Comparison of ENCODE assay signal across 17 cellular contexts in the genomic region with DNA sequence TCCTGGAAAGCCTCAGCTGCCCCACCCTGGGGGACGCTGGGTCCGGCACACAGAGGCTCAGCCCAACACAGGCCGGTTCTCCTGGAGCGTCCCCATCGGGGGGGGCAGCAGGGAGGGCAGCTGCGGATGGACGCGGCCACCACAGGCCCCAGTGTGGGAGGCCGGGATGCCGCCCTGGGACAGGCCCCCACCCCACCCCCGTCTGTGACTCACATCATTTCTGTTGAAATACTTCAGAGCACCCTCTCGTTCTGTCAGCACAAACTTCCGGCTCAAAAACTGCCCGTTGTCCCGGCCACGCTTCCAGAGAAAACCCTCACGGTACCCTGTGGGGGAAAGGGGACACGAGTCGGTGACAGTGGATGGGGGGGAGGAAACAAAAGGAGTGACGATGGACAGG. TPM values are rescaled to one million over a fixed set of nuclear protein-coding genes. Genes with fewer than 3 reads are reported as not detected.
DNase-seq lines count a peak whose midpoint lies in the region; ATAC-seq and TF ChIP-seq lines count a peak whose summit lies in the region.
"Had no signal": no experiment of that assay in that cellular context is flagged by ENCODE, and none has a peak within 500 bp of the region (broad histone marks: within the 10 kb centered on the region; RNA-seq: fewer than 3 reads in every experiment).

No MANE protein-coding gene starts in this region.

- H2AFZ ChIP-seq in PC-3 (ENCODE audit: low read length): no peak overlapping the region
- no peak overlapping the region for H2AFZ ChIP-seq in MM.1S (ENCODE audit: low read length)

- no peak for TF ChIP-seq CTCF in PC-3 (conservative IDR thresholded peaks at IDR 0.05; ENCODE audit: low read depth, low read length)
- no peak for TF ChIP-seq CTCF in MM.1S (IDR thresholded peaks at IDR 0.05; ENCODE audit: low read length)

- H3K36me3 ChIP-seq in PC-3 (ENCODE audit: low read depth, low read length) (no peaks in the 10 kb centered on the region), MM.1S (replicated peaks; ENCODE audit: insufficient read depth, low read length) (no peaks in the 10 kb centered on the region)

- H3F3A ChIP-seq in PC-3 (ENCODE audit: low read length, unreplicated experiment) (no peaks in the 10 kb centered on the region), MM.1S (ENCODE audit: insufficient read depth, low read length) (peaks cover 4% of the 10 kb centered on the region; the same call in 1 of the 2 replicates)

- H3K27me3 ChIP-seq in PC-3 (ENCODE audit: low read length) (peaks cover 4% of the 10 kb centered on the region; the same call in 1 of the 2 replicates), MM.1S (replicated peaks; ENCODE audit: insufficient read depth, low read length) (peaks cover 4% of the 10 kb centered on the region; the same call in 1 of the 2 replicates)

- H3K4me1 ChIP-seq in PC-3 (ENCODE audit: insufficient read depth, low read length) (peaks cover 7% of the 10 kb centered on the region; the same call in 1 of the 2 replicates), MM.1S (ENCODE audit: low read length) (no peaks in the 10 kb centered on the region)

- H3K79me2 ChIP-seq in PC-3 (ENCODE audit: low read length) (no peaks in the 10 kb centered on the region), MM.1S (ENCODE audit: low read length) (no peaks in the 10 kb centered on the region)

- peak; percentile 75 for DNase-seq in EL
- peak; percentile 53 for DNase-seq in PC-3
- DNase-seq in fibroblast of gingiva (ENCODE audit: low read depth): peak; percentile 23
- DNase-seq in substantia nigra (lab: John Stamatoyannopoulos, UW): no peak
- DNase-seq in MM.1S: no peak
- no peak for DNase-seq in SIG-M5 treated with dmso at 0.1 percent for 504 hours (lab: John Stamatoyannopoulos, UW; ENCODE audit: unreplicated experiment)
- DNase-seq in NCI-H82 treated with DMSO at 0.1 percent for 48 hours (lab: John Stamatoyannopoulos, UW; ENCODE audit: unreplicated experiment): no peak
- DNase-seq in activated effector memory CD4-positive, alpha-beta T cell treated with anti-CD3 and anti-CD28 coated beads, Interleukin-2, amount 50 U/mL, for 16 hours: no peak
- DNase-seq: effector memory CD4-positive, alpha-beta T cell; immature natural killer cell; KG1; NCI-H146; NCI-H510A treated with DMSO at 0.1 percent for 48 hours; occipital lobe had no signal

- peak; percentile 17 for ATAC-seq in PC-3
- ATAC-seq: CD8-positive, alpha-beta T cell; GM12878 had no signal

- BruUV-seq in PC-3 (replicated peaks; lab: Mats Ljungman, UMichigan): no TSS peak

- H3K27ac ChIP-seq in PC-3 (ENCODE audit: low read length) (no peak overlapping the region), substantia nigra (ENCODE audit: low read depth, low read length, poor library complexity, severe bottlenecking) (peak overlapping the region; percentile 49), MM.1S (ENCODE audit: low read length) (no peak overlapping the region)
- H3K27ac ChIP-seq: VCaP had no signal

- no peaks in the 10 kb centered on the region for H3K9me2 ChIP-seq in PC-3 (replicated peaks; ENCODE audit: low read length)
- no peaks in the 10 kb centered on the region for H3K9me2 ChIP-seq in MM.1S (replicated peaks; ENCODE audit: insufficient read depth, low read length)

- no peak overlapping the region for H3K4me3 ChIP-seq in PC-3 (ENCODE audit: low read length)
- no peak overlapping the region for H3K4me3 ChIP-seq in MM.1S (ENCODE audit: low read length)
- H3K4me3 ChIP-seq: GM12878 had no signal

- POLR2A ChIA-PET in PC-3 (lab: Charles Lee; ENCODE audit: unreplicated experiment): no interaction called here

- H3K4me2 ChIP-seq in PC-3 (ENCODE audit: low read length) (peak overlapping the region; percentile 44; the same call in 1 of the 2 replicates), MM.1S (ENCODE audit: low read depth, low read length) (no peak overlapping the region)

- intact Hi-C loops in PC-3 (cut with micrococcal nuclease): no loop called here

- H4K20me1 ChIP-seq in PC-3 (ENCODE audit: low read length) (no peaks in the 10 kb centered on the region), MM.1S (ENCODE audit: insufficient read depth, low read length) (no peaks in the 10 kb centered on the region)

- H3K9ac ChIP-seq in PC-3 (ENCODE audit: low read length) (no peak overlapping the region), MM.1S (ENCODE audit: low read length) (no peak overlapping the region)

- H3K9me3 ChIP-seq in PC-3 (ENCODE audit: low read length) (no peaks in the 10 kb centered on the region), MM.1S (replicated peaks; ENCODE audit: insufficient read depth, low read length) (no peaks in the 10 kb centered on the region; the same call in 1 of the 2 replicates)

- CTCF ChIA-PET in PC-3 (lab: Charles Lee): no interaction called here

RNA-seq across cellular contexts. Expression of gene GET4, which starts 28.5 kb away (rescaled TPM):
- total RNA-seq in PC-3 (2014; rRNA removed): 96.7 and 115 TPM in 2 replicates

RNA-seq across cellular contexts. Expression of gene ADAP1, which starts 49.6 kb away (rescaled TPM):
- 31.2 and 36.4 TPM in 2 replicates for total RNA-seq in PC-3 (2014; rRNA removed)

Comparison
In these comparisons a context has a peak if more than half of its experiments do, and no peak if none do; other contexts are left out.
1. DNase-seq: peak in EL (single experiment), PC-3 (single experiment) and fibroblast of gingiva (single experiment); none in substantia nigra (0 of 49), MM.1S (single experiment), SIG-M5 treated with dmso at 0.1 percent for 504 hours (single experiment), NCI-H82 treated with DMSO at 0.1 percent for 48 hours (single experiment) and activated effector memory CD4-positive, alpha-beta T cell treated with anti-CD3 and anti-CD28 coated beads, Interleukin-2, amount 50 U/mL, for 16 hours (single experiment).